Comparison of ENCODE assay signal across 9 cellular contexts in the genomic region with DNA sequence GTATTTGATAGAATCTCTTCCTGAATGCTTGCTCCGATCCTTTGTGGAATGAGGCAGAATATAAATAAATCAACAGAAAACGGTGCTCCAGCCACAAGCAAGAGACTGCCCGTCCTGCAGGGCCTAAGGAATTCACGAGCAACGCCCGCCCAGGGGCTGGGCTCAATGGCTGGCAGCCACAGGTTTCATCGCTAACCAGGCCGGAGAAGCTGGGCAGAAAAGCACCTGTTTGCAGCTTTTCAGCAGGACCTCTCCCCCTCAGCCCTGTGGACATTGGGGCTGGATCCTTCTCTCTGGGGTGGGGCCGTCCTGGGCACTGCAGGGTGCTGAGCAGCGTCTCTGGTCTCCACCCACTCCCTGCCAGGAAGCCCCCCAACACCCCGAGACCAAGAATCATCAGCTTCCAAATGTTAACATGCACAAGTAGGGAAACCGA.
DNase-seq lines count a peak whose midpoint lies in the region; ATAC-seq and TF ChIP-seq lines count a peak whose summit lies in the region.
"Had no signal": no experiment of that assay in that cellular context is flagged by ENCODE, and none has a peak within 500 bp of the region (broad histone marks: within the 10 kb centered on the region; RNA-seq: fewer than 3 reads in every experiment).

No MANE protein-coding gene starts in this region.

- peaks cover 35% of the 10 kb centered on the region for H3K4me1 ChIP-seq in hepatocyte (ENCODE audit: insufficient read depth)
- peaks cover 32 to 38% of the 10 kb centered on the region in 2 donors for H3K4me1 ChIP-seq in gastrocnemius medialis
- H3K4me1 ChIP-seq in Karpas-422 (ENCODE audit: low read length), result no peaks in the 10 kb centered on the region

- WGBS in adipose tissue, 3 donors, result 15 to 42% (median 28%) methylated on average over 12 of the region's 12 CpGs
- WGBS in hepatocyte (ENCODE audit: low lambda C conversion rate, missing lambda C conversion rate), result 22% methylated on average over 12 of the region's 12 CpGs

- TF ChIP-seq POLR2A in gastrocnemius medialis (IDR thresholded peaks at IDR 0.05), result no peak

- intact Hi-C loops in gastrocnemius medialis (cut with DNase I; ENCODE audit: low total_unique reads), result no loop called here

- H3K4me3 ChIP-seq in hepatocyte (no peak overlapping the region), gastrocnemius medialis (peak overlapping the region; percentile 55 to 66 (median 60)), Karpas-422 (ENCODE audit: low read length) (no peak overlapping the region)

- H3K79me2 ChIP-seq in hepatocyte, result no peaks in the 10 kb centered on the region
- no peaks in the 10 kb centered on the region for H3K79me2 ChIP-seq in Karpas-422 (ENCODE audit: low read length)

- H2AFZ ChIP-seq in hepatocyte, result no peak overlapping the region
- no peak overlapping the region for H2AFZ ChIP-seq in Karpas-422 (ENCODE audit: low read length)

- in situ Hi-C loops in gastrocnemius medialis (cut with MboI; ENCODE audit: low sequenced_read_pairs in 4 of 4) (loop anchor here in 2 of 4 donors (5.0 to 10.0 kb wide), 2 partner anchors 101 to 104 kb away; partner anchors contain the start of gene GADD45B (in 2 of the 2)), KBM-7 (cut with MboI; ENCODE audit: low pct_unique_long_range_greater_than_20kb, low sequenced_read_pairs) (no loop called here)

- H4K20me1 ChIP-seq in hepatocyte (ENCODE audit: insufficient read depth, poor library complexity, severe bottlenecking) (no peaks in the 10 kb centered on the region), Karpas-422 (ENCODE audit: insufficient read depth, low read depth, low read length) (no peaks in the 10 kb centered on the region)

- no peaks in the 10 kb centered on the region for H3K9me3 ChIP-seq in hepatocyte (ENCODE audit: low read depth)
- no peaks in the 10 kb centered on the region for H3K9me3 ChIP-seq in gastrocnemius medialis
- no peaks in the 10 kb centered on the region for H3K9me3 ChIP-seq in Karpas-422 (ENCODE audit: low read length)

- H3K27ac ChIP-seq in adipose tissue (ENCODE audit: low read depth, low read length) (peak overlapping the region; percentile 36), hepatocyte (peak overlapping the region; percentile 89), gastrocnemius medialis (peak overlapping the region; percentile 81 to 89 (median 88)), Karpas-422 (ENCODE audit: low read length) (no peak overlapping the region)

- H3K27me3 ChIP-seq in hepatocyte, result no peaks in the 10 kb centered on the region
- no peaks in the 10 kb centered on the region for H3K27me3 ChIP-seq in gastrocnemius medialis
- no peaks in the 10 kb centered on the region for H3K27me3 ChIP-seq in Karpas-422 (ENCODE audit: low read length)

- DNase-seq in GM03348 (ENCODE audit: low spot score), result peak; percentile 80
- DNase-seq in hepatocyte (ENCODE audit: low spot score), result peak; percentile 52
- no peak for DNase-seq in gastrocnemius medialis
- no peak for DNase-seq in KBM-7
- no peak for DNase-seq in Karpas-422
- DNase-seq in DMS 273 treated with DMSO at 0.1 percent for 48 hours (lab: John Stamatoyannopoulos, UW), result no peak
- no peak for DNase-seq in DMS 273 (lab: John Stamatoyannopoulos, UW; ENCODE audit: unreplicated experiment)
- DNase-seq: activated B cell treated with CpG ODN at 0.5 μM for 24 hours had no signal

- H3K4me2 ChIP-seq in hepatocyte (peak overlapping the region; percentile 93), Karpas-422 (ENCODE audit: low read depth, low read length, poor library complexity, severe bottlenecking) (no peak overlapping the region)

- H3K36me3 ChIP-seq in hepatocyte (replicated peaks; ENCODE audit: insufficient read depth, low read depth) (no peaks in the 10 kb centered on the region), gastrocnemius medialis (no peaks in the 10 kb centered on the region), Karpas-422 (ENCODE audit: insufficient read depth, low read length) (no peaks in the 10 kb centered on the region)

- ATAC-seq in gastrocnemius medialis, result no peak

- H3K9ac ChIP-seq in Karpas-422 (ENCODE audit: low read length), result no peak overlapping the region

- TF ChIP-seq CTCF in hepatocyte (IDR thresholded peaks at IDR 0.05; ENCODE audit: poor library complexity), result no peak
- no peak for TF ChIP-seq CTCF in gastrocnemius medialis (IDR thresholded peaks at IDR 0.05 in 4 of 5, conservative IDR thresholded peaks at IDR 0.05 in 1 of 5)

- H3K9me2 ChIP-seq in hepatocyte (replicated peaks; ENCODE audit: insufficient read depth) (no peaks in the 10 kb centered on the region), Karpas-422 (replicated peaks; ENCODE audit: insufficient read depth, low read length) (no peaks in the 10 kb centered on the region)

Comparison
In these comparisons a context has a peak if more than half of its experiments do, and no peak if none do; other contexts are left out.
1. DNase-seq: peak in GM03348 (single experiment) and hepatocyte (single experiment); none in gastrocnemius medialis (0 of 2), KBM-7 (single experiment), Karpas-422 (single experiment), DMS 273 treated with DMSO at 0.1 percent for 48 hours (single experiment) and DMS 273 (single experiment).
2. H3K4me3 ChIP-seq: peak in gastrocnemius medialis (4 of 4); none in hepatocyte (single experiment) and Karpas-422 (single experiment).